Comparison of ENCODE assay signal across 9 cellular contexts in genomic region chr1:161199506-161200119, GRCh38. TPM values are rescaled to one million over a fixed set of nuclear protein-coding genes. Genes with fewer than 3 reads are reported as not detected.
DNase-seq lines count a peak whose midpoint lies in the region; ATAC-seq, FAIRE-seq and TF ChIP-seq lines count a peak whose summit lies in the region.
"Had no signal": no experiment of that assay in that cellular context is flagged by ENCODE, and none has a peak within 500 bp of the region (broad histone marks: within the 10 kb centered on the region; RNA-seq: fewer than 3 reads in every experiment).

No MANE protein-coding gene starts in this region.

- H4K20me1 ChIP-seq in GM23338 (replicated peaks; ENCODE audit: insufficient read depth), result no peaks in the 10 kb centered on the region

- peaks cover 61% of the 10 kb centered on the region for H3K4me1 Mint-ChIP-seq in GM23338
- H3K4me1 Mint-ChIP-seq in WTC11, result peaks cover 65% of the 10 kb centered on the region
- H3K4me1 Mint-ChIP-seq in glutamatergic neuron (ENCODE audit: low read depth, unreplicated experiment), result peaks cover 25% of the 10 kb centered on the region

- H3K36me3 ChIP-seq in GM23338 (ENCODE audit: insufficient read depth), result peaks cover 11% of the 10 kb centered on the region

- H3K27ac ChIP-seq in GM23338 (ENCODE audit: low read depth), result peak overlapping the region; percentile 99

- H3K27me3 ChIP-seq in GM23338 (ENCODE audit: insufficient read depth), result no peaks in the 10 kb centered on the region

- TF ChIP-seq POLR2A in GM12892 (IDR thresholded peaks at IDR 0.05; ENCODE audit: low read depth, low read length), result no peak

- DNase-seq in GM23338 (ENCODE audit: low spot score), result peak; percentile 31
- DNase-seq in WTC11 (ENCODE audit: low spot score), result no peak
- DNase-seq in glutamatergic neuron, result no peak
- DNase-seq in sciatic nerve (ENCODE audit: low spot score), result peak; percentile 67
- DNase-seq in NCI-H1417 (lab: John Stamatoyannopoulos, UW), result no peak
- DNase-seq in GM12892 (ENCODE audit: insufficient read length), result no peak

- TF ChIP-seq CTCF in GM23338 (conservative IDR thresholded peaks at IDR 0.05; ENCODE audit: low read depth in 2 of 2) (no peak), WTC11 (IDR thresholded peaks at IDR 0.05) (no peak), glutamatergic neuron (IDR thresholded peaks at IDR 0.05; ENCODE audit: partially characterized antibody, unreplicated experiment) (no peak)

- H3K27ac Mint-ChIP-seq in GM23338, result peak overlapping the region; percentile 98
- peak overlapping the region; percentile 51 for H3K27ac Mint-ChIP-seq in WTC11
- peak overlapping the region; percentile 86 for H3K27ac Mint-ChIP-seq in glutamatergic neuron (ENCODE audit: unreplicated experiment)

- CTCF ChIA-PET in WTC11 (lab: Charles Lee), result interaction anchor here (1.0 to 3.3 kb wide), 7 partner anchors 8 to 179 kb away, joined by 3 to 47 read pairs (median 19); partner anchors contain the start of genes F11R, PCP4L1, PPOX and TOMM40L

- intact Hi-C loops in sciatic nerve (cut with DNase I), result loop anchor here (10.0 kb wide), 1 partner anchor 185 kb away; no protein-coding TSS in a partner anchor

- peaks cover 56% of the 10 kb centered on the region for H3K4me1 ChIP-seq in GM23338 (ENCODE audit: insufficient read depth)

- peak overlapping the region; percentile 52 for H3K4me3 ChIP-seq in GM23338

- H3K9me2 ChIP-seq in GM23338 (ENCODE audit: insufficient read depth), result no peaks in the 10 kb centered on the region

- H3K27me3 Mint-ChIP-seq in GM23338 (ENCODE audit: insufficient read depth, low read depth, poor library complexity) (peaks cover 17% of the 10 kb centered on the region), WTC11 (ENCODE audit: low read depth) (no peaks in the 10 kb centered on the region), glutamatergic neuron (ENCODE audit: unreplicated experiment) (peaks cover 6% of the 10 kb centered on the region)

- H2AFZ ChIP-seq in GM23338, result peak overlapping the region; percentile 57; the same call in 1 of the 2 replicates

- H3K4me3 Mint-ChIP-seq in GM23338 (peak overlapping the region; percentile 32; the same call in 1 of the 3 replicates), WTC11 (no peak overlapping the region), glutamatergic neuron (ENCODE audit: unreplicated experiment) (peak overlapping the region; percentile 82)

- ATAC-seq in GM23338 (no peak), WTC11 (no peak), sciatic nerve (no peak), GM21526 (IDR thresholded peaks at IDR 0.05; ENCODE audit: low FRiP score, unreplicated experiment) (no peak), GM21737 (IDR thresholded peaks at IDR 0.05; ENCODE audit: unreplicated experiment) (no peak)

- H3K9me3 Mint-ChIP-seq in GM23338 (no peaks in the 10 kb centered on the region; the same call in 2 of the 3 replicates), WTC11 (no peaks in the 10 kb centered on the region), glutamatergic neuron (ENCODE audit: unreplicated experiment) (peaks cover 6% of the 10 kb centered on the region)

- H3K79me2 ChIP-seq in GM23338 (replicated peaks; ENCODE audit: insufficient read depth), result peaks cover 22% of the 10 kb centered on the region

- POLR2A ChIA-PET in WTC11 (lab: Charles Lee), result interaction anchor here (1.0 to 1.8 kb wide), 3 partner anchors 22 to 34 kb away, joined by 3 to 9 read pairs (median 4); partner anchors contain the start of genes B4GALT3, PPOX and TOMM40L

- peaks cover 26% of the 10 kb centered on the region; the same call in 1 of the 2 replicates for H3F3A ChIP-seq in GM23338 (replicated peaks; ENCODE audit: low read depth)

- no peak for FAIRE-seq in GM12892 (lab: Jason Lieb, UNC)

- H3K36me3 Mint-ChIP-seq in GM23338 (ENCODE audit: low read depth) (peaks cover 14% of the 10 kb centered on the region), WTC11 (peaks cover 12% of the 10 kb centered on the region), glutamatergic neuron (ENCODE audit: unreplicated experiment) (peaks cover 5% of the 10 kb centered on the region)

- peak overlapping the region; percentile 75 for H3K4me2 ChIP-seq in GM23338

TF ChIP-seq in GM23338, 12 proteins besides CTCF, POLR2A, EP300 and RAD21:
- no peak for TF ChIP-seq ZNF114 (CRISPR knock-in tag; IDR thresholded peaks at IDR 0.05)
- no peak for TF ChIP-seq EZH2phosphoT487 (IDR thresholded peaks at IDR 0.05; ENCODE audit: unreplicated experiment)
- no peak for TF ChIP-seq CREB1 (CRISPR knock-in tag; IDR thresholded peaks at IDR 0.05; ENCODE audit: low read depth)
- no peak for TF ChIP-seq ZNF331 (CRISPR knock-in tag; IDR thresholded peaks at IDR 0.05; ENCODE audit: low read depth)
- no peak for TF ChIP-seq ETS1 (IDR thresholded peaks at IDR 0.05)
- no peak for TF ChIP-seq NANOG (IDR thresholded peaks at IDR 0.05; ENCODE audit: borderline replicate concordance)
- TF ChIP-seq STAT1 (IDR thresholded peaks at IDR 0.05; ENCODE audit: unreplicated experiment), result no peak
- no peak for TF ChIP-seq JUNB (IDR thresholded peaks at IDR 0.05; ENCODE audit: unreplicated experiment)

TF ChIP-seq in WTC11, 78 proteins besides CTCF, POLR2A, EP300 and RAD21 (continues in another document):
- TF ChIP-seq ZNF396 (CRISPR knock-in tag; IDR thresholded peaks at IDR 0.05; ENCODE audit: borderline replicate concordance) (no peak), ZSCAN18 (CRISPR knock-in tag; IDR thresholded peaks at IDR 0.05) (no peak), ZNF121 (CRISPR knock-in tag; IDR thresholded peaks at IDR 0.05) (no peak), NR2C2 (CRISPR knock-in tag; IDR thresholded peaks at IDR 0.05) (no peak), GRHL2 (CRISPR knock-in tag; IDR thresholded peaks at IDR 0.05; ENCODE audit: insufficient replicate concordance, severe bottlenecking) (no peak), ZNF512 (CRISPR knock-in tag; IDR thresholded peaks at IDR 0.05; ENCODE audit: borderline replicate concordance) (no peak), ELF4 (CRISPR knock-in tag; IDR thresholded peaks at IDR 0.05; ENCODE audit: low read depth) (no peak), USF2 (CRISPR knock-in tag; IDR thresholded peaks at IDR 0.05) (no peak)

RNA-seq across cellular contexts. Expression of gene ADAMTS4, which starts 0.8 kb away (rescaled TPM):
- 4.7 and 5.2 TPM in 2 replicates for total RNA-seq in GM23338 (2014; rRNA removed; shearing (Covaris generic))
- 1.3 and 1.7 TPM in 2 replicates for polyA plus RNA-seq in GM23338 (2016; fragmentation: Nextera tagmentation; extraction: Ambion mirVana)
- total RNA-seq in WTC11 (2021) (9.1 to 11.2 TPM (median 10.0 TPM) in 3 replicates), glutamatergic neuron (ENCODE audit: unreplicated experiment) (12.3 TPM), sciatic nerve (75.9 TPM)
- 0.06 TPM for polyA plus RNA-seq in GM12892 (2012; ENCODE audit: missing spikeins)
- total RNA-seq: HT1080 had no signal

RNA-seq across cellular contexts. Expression of gene NDUFS2, which starts 2.6 kb away (rescaled TPM):
- total RNA-seq in GM23338 (2014; rRNA removed; shearing (Covaris generic)), result 94.7 and 131 TPM in 2 replicates
- polyA plus RNA-seq in GM23338 (2016; fragmentation: Nextera tagmentation; extraction: Ambion mirVana), result 54.0 and 56.7 TPM in 2 replicates
- total RNA-seq in WTC11 (2021) (105 to 108 TPM (median 105 TPM) in 3 replicates), glutamatergic neuron (ENCODE audit: unreplicated experiment) (112 TPM), sciatic nerve (76.5 TPM)
- polyA plus RNA-seq in GM12892 (2012; ENCODE audit: missing spikeins), result 101 TPM

RNA-seq across cellular contexts. Expression of gene FCER1G, which starts 15.5 kb away (rescaled TPM):
- total RNA-seq in GM23338 (2014; rRNA removed; shearing (Covaris generic)), result 0.74 TPM in 1 of 2 replicates, not detected in the other
- 0.57 and 1.1 TPM in 2 replicates for polyA plus RNA-seq in GM23338 (2016; fragmentation: Nextera tagmentation; extraction: Ambion mirVana)
- total RNA-seq in WTC11 (2021), result 0.48 to 1.0 TPM (median 0.85 TPM) in 3 replicates
- 1.3 TPM for total RNA-seq in glutamatergic neuron (ENCODE audit: unreplicated experiment)
- total RNA-seq in sciatic nerve, result 43.9 TPM
- polyA plus RNA-seq in GM12892 (2012; ENCODE audit: missing spikeins), result not detected

RNA-seq across cellular contexts. Expression of gene B4GALT3, which starts 22.3 kb away (rescaled TPM):
- total RNA-seq in GM23338 (2014; rRNA removed; shearing (Covaris generic)), result 32.4 and 35.8 TPM in 2 replicates
- polyA plus RNA-seq in GM23338 (2016; fragmentation: Nextera tagmentation; extraction: Ambion mirVana), result 23.3 and 24.2 TPM in 2 replicates
- total RNA-seq in WTC11 (2021) (40.1 to 44.8 TPM (median 40.7 TPM) in 3 replicates), glutamatergic neuron (ENCODE audit: unreplicated experiment) (35.7 TPM), sciatic nerve (21.0 TPM)
- 15.7 TPM for polyA plus RNA-seq in GM12892 (2012; ENCODE audit: missing spikeins)

RNA-seq across cellular contexts. Expression of gene APOA2, which starts 23.8 kb away (rescaled TPM):
- total RNA-seq in GM23338 (2014; rRNA removed; shearing (Covaris generic)), result not detected in 2 replicates
- polyA plus RNA-seq in GM23338 (2016; fragmentation: Nextera tagmentation; extraction: Ambion mirVana), result 2.7 TPM in 1 of 2 replicates, not detected in the other
- total RNA-seq in WTC11 (2021) (1.9 to 2.5 TPM (median 2.2 TPM) in 3 replicates), glutamatergic neuron (ENCODE audit: unreplicated experiment) (not detected), sciatic nerve (not detected)
- not detected for polyA plus RNA-seq in GM12892 (2012; ENCODE audit: missing spikeins)
- total RNA-seq: HT1080 had no signal

Comparison
In these comparisons a context has a peak if more than half of its experiments do, and no peak if none do; other contexts are left out.
1. DNase-seq: peak in GM23338 (single experiment) and sciatic nerve (single experiment); none in WTC11 (single experiment), glutamatergic neuron (single experiment), NCI-H1417 (0 of 3) and GM12892 (single experiment).
2. RNA of gene FCER1G, which starts 15.5 kb away (total RNA-seq): 43.9 TPM in sciatic nerve (single experiment); 1.3 TPM in glutamatergic neuron (single experiment), 0.48 to 1.0 TPM in WTC11 and 0.74 TPM in GM23338; every median in the first group is over 10 times any median in the second.
3. Peak in every context shown above with its lines, with median percentiles within 50 percentile points of each other: H3K27ac Mint-ChIP-seq.